Comparison of ENCODE assay signal across 14 cellular contexts in the genomic region with DNA sequence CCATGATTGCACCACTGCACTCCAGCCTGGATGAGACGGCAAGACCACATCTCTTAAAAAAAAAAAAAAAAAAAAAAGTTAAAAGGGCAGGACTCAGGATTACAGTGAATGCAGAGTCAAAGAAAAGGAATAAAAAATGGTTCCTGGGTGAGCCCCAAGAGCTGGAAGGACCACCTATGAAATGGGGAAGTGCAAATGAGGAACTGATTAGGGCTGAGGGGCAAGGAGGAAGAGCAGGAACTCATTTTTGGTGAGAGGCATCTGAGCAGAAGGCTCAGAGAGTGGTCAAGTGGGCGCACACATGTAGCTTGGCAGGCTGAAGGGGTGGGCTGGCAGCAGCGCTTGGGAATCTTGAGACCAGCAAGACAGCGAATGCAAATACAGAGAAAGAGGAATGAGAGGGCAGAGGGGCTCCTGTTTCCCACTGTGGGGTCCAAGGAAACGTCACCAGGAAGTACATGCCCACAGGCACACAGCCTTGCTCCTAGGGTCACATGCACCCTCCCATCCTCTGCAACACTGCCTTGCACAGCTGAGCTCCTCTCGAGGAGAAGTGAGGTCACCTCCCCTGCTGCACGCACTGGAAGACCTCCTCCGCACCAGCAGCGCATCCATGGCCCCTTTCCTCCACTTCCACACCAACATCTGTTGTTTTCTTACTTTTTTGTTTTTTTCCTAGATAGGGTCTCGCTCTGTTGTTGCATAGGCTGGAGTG. TPM values are rescaled to one million over a fixed set of nuclear protein-coding genes. Genes with fewer than 3 reads are reported as not detected.
DNase-seq lines count a peak whose midpoint lies in the region; ATAC-seq, FAIRE-seq and TF ChIP-seq lines count a peak whose summit lies in the region.
"Had no signal": no experiment of that assay in that cellular context is flagged by ENCODE, and none has a peak within 500 bp of the region (broad histone marks: within the 10 kb centered on the region; RNA-seq: fewer than 3 reads in every experiment).

No MANE protein-coding gene starts in this region.

- H3K4me1 ChIP-seq in pancreas = no peaks in the 10 kb centered on the region
- H3K4me1 ChIP-seq: A549 had no signal

- H3K9me3 Mint-ChIP-seq in activated T-cell treated with anti-CD3 and anti-CD28 coated beads, Interleukin-2, amount 50 U/mL, for 24 hours = no peaks in the 10 kb centered on the region

- intact Hi-C loops in pancreas (cut with DNase I) = no loop called here

- no peaks in the 10 kb centered on the region for H3K27me3 Mint-ChIP-seq in activated T-cell treated with anti-CD3 and anti-CD28 coated beads, Interleukin-2, amount 50 U/mL, for 24 hours

- H3K4me1 Mint-ChIP-seq in activated T-cell treated with anti-CD3 and anti-CD28 coated beads, Interleukin-2, amount 50 U/mL, for 24 hours (ENCODE audit: low read depth) = peaks cover 6% of the 10 kb centered on the region

- no peak overlapping the region for H3K27ac ChIP-seq in pancreas
- H3K27ac ChIP-seq: A549, cardiac muscle cell, SK-N-MC had no signal

- H3K4me3 Mint-ChIP-seq in activated T-cell treated with anti-CD3 and anti-CD28 coated beads, Interleukin-2, amount 50 U/mL, for 24 hours = no peak overlapping the region

- H3K4me3 ChIP-seq in pancreas = no peak overlapping the region
- H3K4me3 ChIP-seq: A549, cardiac muscle cell, lung, SK-N-MC had no signal

- WGBS in pancreas, 2 donors = 83% methylated on average over 10 of the region's 10 CpGs

- no peak for DNase-seq in activated T-cell treated with anti-CD3 and anti-CD28 coated beads, Interleukin-2, amount 50 U/mL, for 24 hours
- no peak for DNase-seq in activated T-cell treated with anti-CD3 and anti-CD28 coated beads, Interleukin-2, amount 50 U/mL, for 48 hours
- peak; percentile 69 for DNase-seq in SKM-1 treated with dmso at 0.1 percent for 144 hours (lab: John Stamatoyannopoulos, UW; ENCODE audit: unreplicated experiment)
- DNase-seq in pancreas = peak in 1 of 6 donors; percentile 32
- DNase-seq in AG20443 (ENCODE audit: low spot score) = no peak
- no peak for DNase-seq in NCI-H146 (lab: John Stamatoyannopoulos, UW)
- DNase-seq: NCI-H2081; stimulated activated CD8-positive, alpha-beta memory T cell treated with anti-CD3 and anti-CD28 coated beads, Interleukin-4, amount 100 ng/mL, for 48 hours had no signal

- H3K9me3 ChIP-seq in pancreas = no peaks in the 10 kb centered on the region
- H3K9me3 ChIP-seq: A549 had no signal

- ATAC-seq in HG02943 (IDR thresholded peaks at IDR 0.05; ENCODE audit: low read depth, unreplicated experiment) (peak; percentile 69), pancreas (peak in 3 of 4 donors; percentile 25 to 81 (median 77)), GM18873 (IDR thresholded peaks at IDR 0.05; ENCODE audit: low FRiP score, unreplicated experiment) (no peak)
- ATAC-seq: A549 had no signal

- no peaks in the 10 kb centered on the region for H3K36me3 ChIP-seq in pancreas
- H3K36me3 ChIP-seq: cardiac muscle cell had no signal

- peaks cover 67% of the 10 kb centered on the region for H3K36me3 Mint-ChIP-seq in activated T-cell treated with anti-CD3 and anti-CD28 coated beads, Interleukin-2, amount 50 U/mL, for 24 hours (ENCODE audit: low read depth)

- H3K27ac Mint-ChIP-seq in activated T-cell treated with anti-CD3 and anti-CD28 coated beads, Interleukin-2, amount 50 U/mL, for 24 hours = peak overlapping the region; percentile 51

- TF ChIP-seq CTCF in pancreas (IDR thresholded peaks at IDR 0.05) = no peak

- no peaks in the 10 kb centered on the region for H3K27me3 ChIP-seq in pancreas
- H3K27me3 ChIP-seq: cardiac muscle cell had no signal

- FAIRE-seq in pancreas (lab: Jason Lieb, UNC) = no peak
- FAIRE-seq: A549 had no signal

RNA-seq across cellular contexts. Expression of a gene that starts 49.7 kb away (rescaled TPM):
- total RNA-seq in pancreas = 10 to 100 TPM in 1 of 6 donors, 1 to 10 TPM in 5; 3.7 to 20.7 (median 6.4) TPM
- 1 to 10 TPM; 2.5 to 4.3 TPM for polyA plus RNA-seq in pancreas
